1 cellular context compared by ENCODE assay signal in the genomic region with DNA sequence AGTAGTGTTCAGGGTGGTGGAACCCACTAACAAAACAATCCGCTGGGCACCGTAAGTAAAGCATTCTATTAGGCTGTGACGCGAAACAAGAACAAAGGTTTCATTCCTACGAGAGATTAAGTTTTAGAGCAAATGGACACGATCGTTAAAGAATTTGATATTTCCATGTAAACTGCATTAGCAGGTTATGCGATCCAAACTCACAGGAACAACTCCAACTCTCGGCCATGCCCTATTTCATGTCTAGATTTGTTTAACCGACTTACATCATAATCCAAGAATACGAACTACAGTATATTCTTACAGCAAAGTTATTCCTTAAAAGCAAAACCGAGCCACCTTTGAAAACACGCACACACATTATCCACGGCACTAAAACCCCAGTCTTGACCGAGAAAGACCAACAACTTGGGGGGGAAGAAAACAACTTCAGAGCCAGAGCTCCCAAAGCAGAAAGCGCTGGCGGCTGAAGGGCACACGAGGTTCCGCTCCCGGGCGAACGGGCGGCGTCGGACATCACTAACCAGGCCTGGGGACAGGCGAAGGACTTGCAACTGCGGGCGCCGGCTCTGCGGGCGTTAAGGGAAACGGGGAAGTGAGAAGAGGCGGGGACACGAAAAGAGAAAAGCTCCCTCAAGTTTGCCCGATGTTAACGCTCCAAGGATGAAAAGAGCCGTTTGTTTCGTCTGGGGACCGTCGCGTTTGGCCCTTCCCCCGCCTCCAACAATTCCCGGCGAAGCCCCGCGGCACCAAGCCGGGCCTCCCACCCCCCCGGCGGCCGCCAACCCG.
TF ChIP-seq lines count a peak whose summit lies in the region.

No MANE protein-coding gene starts in this region.

TF ChIP-seq in K562, 482 proteins besides CTCF, POLR2A, EP300 and RAD21 (continued from another document):
- TF ChIP-seq, protein P1, sequence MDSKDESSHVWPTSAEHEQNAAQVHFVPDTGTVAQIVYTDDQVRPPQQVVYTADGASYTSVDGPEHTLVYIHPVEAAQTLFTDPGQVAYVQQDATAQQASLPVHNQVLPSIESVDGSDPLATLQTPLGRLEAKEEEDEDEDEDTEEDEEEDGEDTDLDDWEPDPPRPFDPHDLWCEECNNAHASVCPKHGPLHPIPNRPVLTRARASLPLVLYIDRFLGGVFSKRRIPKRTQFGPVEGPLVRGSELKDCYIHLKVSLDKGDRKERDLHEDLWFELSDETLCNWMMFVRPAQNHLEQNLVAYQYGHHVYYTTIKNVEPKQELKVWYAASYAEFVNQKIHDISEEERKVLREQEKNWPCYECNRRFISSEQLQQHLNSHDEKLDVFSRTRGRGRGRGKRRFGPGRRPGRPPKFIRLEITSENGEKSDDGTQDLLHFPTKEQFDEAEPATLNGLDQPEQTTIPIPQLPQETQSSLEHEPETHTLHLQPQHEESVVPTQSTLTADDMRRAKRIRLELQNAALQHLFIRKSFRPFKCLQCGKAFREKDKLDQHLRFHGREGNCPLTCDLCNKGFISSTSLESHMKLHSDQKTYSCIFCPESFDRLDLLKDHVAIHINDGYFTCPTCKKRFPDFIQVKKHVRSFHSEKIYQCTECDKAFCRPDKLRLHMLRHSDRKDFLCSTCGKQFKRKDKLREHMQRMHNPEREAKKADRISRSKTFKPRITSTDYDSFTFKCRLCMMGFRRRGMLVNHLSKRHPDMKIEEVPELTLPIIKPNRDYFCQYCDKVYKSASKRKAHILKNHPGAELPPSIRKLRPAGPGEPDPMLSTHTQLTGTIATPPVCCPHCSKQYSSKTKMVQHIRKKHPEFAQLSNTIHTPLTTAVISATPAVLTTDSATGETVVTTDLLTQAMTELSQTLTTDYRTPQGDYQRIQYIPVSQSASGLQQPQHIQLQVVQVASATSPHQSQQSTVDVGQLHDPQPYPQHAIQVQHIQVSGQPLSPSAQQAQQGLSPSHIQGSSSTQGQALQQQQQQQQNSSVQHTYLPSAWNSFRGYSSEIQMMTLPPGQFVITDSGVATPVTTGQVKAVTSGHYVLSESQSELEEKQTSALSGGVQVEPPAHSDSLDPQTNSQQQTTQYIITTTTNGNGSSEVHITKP (IDR thresholded peaks at IDR 0.05; ENCODE audit: partially characterized antibody): peak; percentile 6
- TF ChIP-seq CREM (IDR thresholded peaks at IDR 0.05; ENCODE audit: low read depth) (0 out of 2 replicates have a peak, but pooled peaks have one; percentile 2), MCM2 (IDR thresholded peaks at IDR 0.05; ENCODE audit: low read depth) (no peak), ARID2 (IDR thresholded peaks at IDR 0.05) (0 out of 2 replicates have a peak, but pooled peaks have one; percentile 6), BCOR (IDR thresholded peaks at IDR 0.05) (peak; percentile 61; the same call in 1 of the 2 replicates), ZNF668 (CRISPR knock-in tag; IDR thresholded peaks at IDR 0.05) (0 out of 2 replicates have a peak, but pooled peaks have one; percentile 24), CHD1 (IDR thresholded peaks at IDR 0.05; ENCODE audit: low read length) (peak; percentile 81), RCOR1 (IDR thresholded peaks at IDR 0.05; ENCODE audit: borderline replicate concordance in 1 of 2, low read depth in 2 of 2, low read length in 2 of 2) (peak in 1 of 2 experiments; percentile 20; a peak in 1 of 4 replicates)
- TF ChIP-seq, protein P2, sequence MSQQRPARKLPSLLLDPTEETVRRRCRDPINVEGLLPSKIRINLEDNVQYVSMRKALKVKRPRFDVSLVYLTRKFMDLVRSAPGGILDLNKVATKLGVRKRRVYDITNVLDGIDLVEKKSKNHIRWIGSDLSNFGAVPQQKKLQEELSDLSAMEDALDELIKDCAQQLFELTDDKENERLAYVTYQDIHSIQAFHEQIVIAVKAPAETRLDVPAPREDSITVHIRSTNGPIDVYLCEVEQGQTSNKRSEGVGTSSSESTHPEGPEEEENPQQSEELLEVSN (IDR thresholded peaks at IDR 0.05; ENCODE audit: borderline replicate concordance in 1 of 2, extremely low read depth in 1 of 2, insufficient read depth in 1 of 2, insufficient read length in 1 of 2, low read depth in 1 of 2, low read length in 1 of 2, poor library complexity in 1 of 2, severe bottlenecking in 1 of 2): peak in 1 of 2 experiments; percentile 72
- TF ChIP-seq, protein P3, sequence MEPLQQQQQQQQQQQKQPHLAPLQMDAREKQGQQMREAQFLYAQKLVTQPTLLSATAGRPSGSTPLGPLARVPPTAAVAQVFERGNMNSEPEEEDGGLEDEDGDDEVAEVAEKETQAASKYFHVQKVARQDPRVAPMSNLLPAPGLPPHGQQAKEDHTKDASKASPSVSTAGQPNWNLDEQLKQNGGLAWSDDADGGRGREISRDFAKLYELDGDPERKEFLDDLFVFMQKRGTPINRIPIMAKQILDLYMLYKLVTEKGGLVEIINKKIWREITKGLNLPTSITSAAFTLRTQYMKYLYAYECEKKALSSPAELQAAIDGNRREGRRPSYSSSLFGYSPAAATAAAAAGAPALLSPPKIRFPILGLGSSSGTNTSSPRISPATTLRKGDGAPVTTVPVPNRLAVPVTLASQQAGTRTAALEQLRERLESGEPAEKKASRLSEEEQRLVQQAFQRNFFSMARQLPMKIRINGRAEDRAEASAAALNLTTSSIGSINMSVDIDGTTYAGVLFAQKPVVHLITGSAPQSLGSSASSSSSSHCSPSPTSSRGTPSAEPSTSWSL (CRISPR knock-in tag; IDR thresholded peaks at IDR 0.05; ENCODE audit: borderline replicate concordance): no peak
